16 cellular contexts compared by ENCODE assay signal in genomic region chr20:16387661-16388060, GRCh38.
"Had no signal": no experiment of that assay in that cellular context is flagged by ENCODE, and none has a peak within 500 bp of the region (broad histone marks: within the 10 kb centered on the region; RNA-seq: fewer than 3 reads in every experiment).

No MANE protein-coding gene starts in this region.

- H3K4me1 ChIP-seq: colonic mucosa, left ventricle myocardium inferior, pancreas, stomach, testis had no signal

- DNase-seq: activated CD4-positive, alpha-beta T cell treated with anti-CD3 and anti-CD28 coated beads, Interleukin-2, amount 10 ng/mL, durations not matched to agents 7 days and 5 days; activated CD8-positive, alpha-beta memory T cell treated with anti-CD3 and anti-CD28 coated beads for 24 hours; activated gamma-delta T cell treated with Interleukin-2 at 50 U/mL for 16 hours; activated naive CD8-positive, alpha-beta T cell treated with anti-CD3 and anti-CD28 coated beads for 36 hours; amygdala; caudate nucleus; colonic mucosa; hippocampal formation; kidney; left ventricle myocardium inferior; mesenchymal stem cell; pancreas; stimulated activated CD4-positive, alpha-beta T cell treated with anti-CD3 and anti-CD28 coated beads, Interleukin-1b, Interleukin-23, amount 100 ng/mL, for 48 hours; stomach; testis had no signal

- H3K4me3 Mint-ChIP-seq: activated CD4-positive, alpha-beta T cell treated with anti-CD3 and anti-CD28 coated beads, Interleukin-2, amount 10 ng/mL, durations not matched to agents 7 days and 5 days; activated naive CD8-positive, alpha-beta T cell treated with anti-CD3 and anti-CD28 coated beads for 36 hours had no signal

- H3K4me3 ChIP-seq: body of pancreas, colonic mucosa, left ventricle myocardium inferior, pancreas, stomach, testis had no signal

- H3K9me3 ChIP-seq: body of pancreas, colonic mucosa, left ventricle myocardium inferior, pancreas, stomach, testis had no signal

- H3K9me3 Mint-ChIP-seq: activated CD4-positive, alpha-beta T cell treated with anti-CD3 and anti-CD28 coated beads, Interleukin-2, amount 10 ng/mL, durations not matched to agents 7 days and 5 days; activated naive CD8-positive, alpha-beta T cell treated with anti-CD3 and anti-CD28 coated beads for 36 hours had no signal

- H3K4me1 Mint-ChIP-seq: activated CD4-positive, alpha-beta T cell treated with anti-CD3 and anti-CD28 coated beads, Interleukin-2, amount 10 ng/mL, durations not matched to agents 7 days and 5 days; activated naive CD8-positive, alpha-beta T cell treated with anti-CD3 and anti-CD28 coated beads for 36 hours had no signal

- H3K27ac Mint-ChIP-seq: activated CD4-positive, alpha-beta T cell treated with anti-CD3 and anti-CD28 coated beads, Interleukin-2, amount 10 ng/mL, durations not matched to agents 7 days and 5 days; activated naive CD8-positive, alpha-beta T cell treated with anti-CD3 and anti-CD28 coated beads for 36 hours had no signal

- H3K27me3 Mint-ChIP-seq: activated CD4-positive, alpha-beta T cell treated with anti-CD3 and anti-CD28 coated beads, Interleukin-2, amount 10 ng/mL, durations not matched to agents 7 days and 5 days; activated naive CD8-positive, alpha-beta T cell treated with anti-CD3 and anti-CD28 coated beads for 36 hours had no signal

- H3K27me3 ChIP-seq: body of pancreas, colonic mucosa, pancreas, stomach, testis had no signal

- H3K27ac ChIP-seq: body of pancreas, colonic mucosa, left ventricle myocardium inferior, pancreas, stomach, testis had no signal

- H3K36me3 ChIP-seq: colonic mucosa, pancreas had no signal

- ATAC-seq: body of pancreas had no signal
